8 cellular contexts compared by ENCODE assay signal in genomic region chr6:39166189-39166917, GRCh38. TPM values are rescaled to one million over a fixed set of nuclear protein-coding genes. Genes with fewer than 3 reads are reported as not detected.
DNase-seq lines count a peak whose midpoint lies in the region; ATAC-seq, FAIRE-seq and TF ChIP-seq lines count a peak whose summit lies in the region.

No MANE protein-coding gene starts in this region.

- peak overlapping the region; percentile 41; the same call in 2 of the 3 replicates for H3K4me2 ChIP-seq in A549

- TF ChIP-seq EP300 in A549 (IDR thresholded peaks at IDR 0.05), result no peak

- no peak for TF ChIP-seq POLR2A in A549 (IDR thresholded peaks at IDR 0.05; ENCODE audit: low read length)

- H3K4me1 ChIP-seq in A549 (peaks cover 9% of the 10 kb centered on the region; the same call in 2 of the 3 replicates), heart right ventricle (peaks cover 0 to 4% (median 0%) of the 10 kb centered on the region in 9 donors)

- TF ChIP-seq CTCF in A549 (IDR thresholded peaks at IDR 0.05) (peak; percentile 73), heart right ventricle (IDR thresholded peaks at IDR 0.05) (peak; percentile 53 to 95 (median 86))

- peak; percentile 61 to 68 for DNase-seq in A549 (ENCODE audit: low read depth in 1 of 2, low spot score in 1 of 2)
- DNase-seq in GM19238 (ENCODE audit: insufficient read length, low spot score), result peak; percentile 79
- DNase-seq in NCI-H1105 (lab: John Stamatoyannopoulos, UW), result peak; percentile 78
- DNase-seq in SKM-1 treated with dmso at 0.1 percent for 144 hours (lab: John Stamatoyannopoulos, UW; ENCODE audit: unreplicated experiment), result peak; percentile 64
- peak; percentile 88 for DNase-seq in activated naive CD8-positive, alpha-beta T cell treated with anti-CD3 and anti-CD28 coated beads, Interleukin-2, amount 10 ng/mL, durations not matched to agents 7 days and 5 days
- peak; percentile 58 to 81 for DNase-seq in heart right ventricle
- peak; percentile 33 for DNase-seq in putamen (ENCODE audit: low spot score)

- H3K36me3 ChIP-seq in heart right ventricle, result no peaks in the 10 kb centered on the region

- no peaks in the 10 kb centered on the region for H3K9me3 Mint-ChIP-seq in activated naive CD8-positive, alpha-beta T cell treated with anti-CD3 and anti-CD28 coated beads, Interleukin-2, amount 10 ng/mL, durations not matched to agents 7 days and 5 days

- no peak overlapping the region for H3K4me3 ChIP-seq in A549
- no peak overlapping the region for H3K4me3 ChIP-seq in heart right ventricle

- ATAC-seq in A549 (peak; percentile 93 to 98), heart right ventricle (peak; percentile 58 to 87 (median 76)), HG03097 (IDR thresholded peaks at IDR 0.05; ENCODE audit: low FRiP score, unreplicated experiment) (no peak)
- peak; percentile 93 for ATAC-seq in activated naive CD8-positive, alpha-beta T cell treated with anti-CD3 and anti-CD28 coated beads, Interleukin-2, amount 10 ng/mL, durations not matched to agents 7 days and 5 days (ENCODE audit: low read depth)

- POLR2A ChIA-PET in A549 (lab: Yijun Ruan, JAX), result no interaction called here
- POLR2A ChIA-PET in activated naive CD8-positive, alpha-beta T cell treated with anti-CD3 and anti-CD28 coated beads, Interleukin-2, amount 10 ng/mL, durations not matched to agents 7 days and 5 days (lab: Charles Lee), result interaction anchor here (1.8 kb wide), 1 partner anchor 137 kb away, joined by 7 read pairs; no protein-coding TSS in a partner anchor

- intact Hi-C loops in heart right ventricle (cut with DNase I), result loop anchor here (2.0 to 5.0 kb wide), 4 partner anchors 136 to 294 kb away; no protein-coding TSS in a partner anchor

- H3K27ac Mint-ChIP-seq in activated naive CD8-positive, alpha-beta T cell treated with anti-CD3 and anti-CD28 coated beads, Interleukin-2, amount 10 ng/mL, durations not matched to agents 7 days and 5 days, result no peak overlapping the region

- peaks cover 0 to 29% (median 10%) of the 10 kb centered on the region in 7 donors for H3K27me3 ChIP-seq in heart right ventricle

- no peak for FAIRE-seq in A549 (lab: Jason Lieb, UNC)

- H3K36me3 Mint-ChIP-seq in activated naive CD8-positive, alpha-beta T cell treated with anti-CD3 and anti-CD28 coated beads, Interleukin-2, amount 10 ng/mL, durations not matched to agents 7 days and 5 days, result no peaks in the 10 kb centered on the region

- no peak overlapping the region for H3K27ac ChIP-seq in A549
- H3K27ac ChIP-seq in heart right ventricle, result no peak overlapping the region

- H3K4me1 Mint-ChIP-seq in activated naive CD8-positive, alpha-beta T cell treated with anti-CD3 and anti-CD28 coated beads, Interleukin-2, amount 10 ng/mL, durations not matched to agents 7 days and 5 days, result peaks cover 7% of the 10 kb centered on the region

- no peak overlapping the region for H3K4me3 Mint-ChIP-seq in activated naive CD8-positive, alpha-beta T cell treated with anti-CD3 and anti-CD28 coated beads, Interleukin-2, amount 10 ng/mL, durations not matched to agents 7 days and 5 days

- 30% methylated on average over 14 of the region's 20 CpGs for WGBS in A549 (ENCODE audit: missing lambda C conversion rate)
- WGBS in heart right ventricle, 2 donors, result 26 to 29% methylated on average over 20 of the region's 20 CpGs

- CTCF ChIA-PET in A549 (lab: Yijun Ruan, JAX), result interaction anchor here (0.7 to 9.5 kb wide), 18 partner anchors 9 to 294 kb away, joined by 3 to 171 read pairs (median 5); partner anchors contain the start of gene KCNK17

- TF ChIP-seq RAD21 in A549 (conservative IDR thresholded peaks at IDR 0.05 in 1 of 2, IDR thresholded peaks at IDR 0.05 in 1 of 2), result peak; percentile 88 to 94

- H3K27me3 Mint-ChIP-seq in activated naive CD8-positive, alpha-beta T cell treated with anti-CD3 and anti-CD28 coated beads, Interleukin-2, amount 10 ng/mL, durations not matched to agents 7 days and 5 days, result peaks cover 2% of the 10 kb centered on the region

- H3K9me3 ChIP-seq in A549 (0 out of 3 replicates have a peak, but pooled peaks cover 4% of the 10 kb centered on the region), heart right ventricle (peaks cover 0 to 6% (median 0%) of the 10 kb centered on the region in 11 donors)

TF ChIP-seq in A549, 52 proteins besides CTCF, POLR2A, EP300 and RAD21:
- TF ChIP-seq E2F6 (IDR thresholded peaks at IDR 0.05; ENCODE audit: borderline replicate concordance, low read depth) (peak; percentile 77), EHF (CRISPR knock-in tag; IDR thresholded peaks at IDR 0.05) (no peak), SMC3 (IDR thresholded peaks at IDR 0.05) (peak; percentile 96), MAX (IDR thresholded peaks at IDR 0.05) (peak; percentile 70; the same call in 1 of the 2 replicates)

RNA-seq across cellular contexts. Expression of gene SAYSD1, which starts 51.4 kb away (rescaled TPM):
- polyA plus RNA-seq in A549 (2011; rRNA removed), result 12.5 and 15.6 TPM in 2 replicates
- polyA plus RNA-seq in A549 (2012; cell fraction: cytosol; rRNA removed), result 6.5 and 6.6 TPM in 2 replicates
- polyA plus RNA-seq in A549 (2012; cell fraction: nucleus; rRNA removed), result 2.8 and 5.4 TPM in 2 replicates
- 7.3 to 8.1 TPM (median 8.0 TPM) in 3 replicates for polyA plus RNA-seq in A549 (2017; fragmentation: RNase III; extraction: RNeasy Plus Mini Kit Qiagen cat#74134 plus additional on column Dnase treatment)
- polyA minus RNA-seq in A549 (2011; rRNA and poly(A)+ RNA removed), result 9.0 and 10.4 TPM in 2 replicates
- total RNA-seq in activated naive CD8-positive, alpha-beta T cell treated with anti-CD3 and anti-CD28 coated beads, Interleukin-2, amount 10 ng/mL, durations not matched to agents 7 days and 5 days, result 10 to 100 TPM; 13.4 to 14.2 TPM
- total RNA-seq in heart right ventricle, result 10 to 100 TPM in 1 of 10 donors, 1 to 10 TPM in 9; 6.4 to 10.4 (median 8.9) TPM
- polyA plus RNA-seq in heart right ventricle, result 10 to 100 TPM in 1 of 2 donors, 1 to 10 TPM in 1; 7.3 to 11.5 TPM

Comparison
In these comparisons a context has a peak if more than half of its experiments do, and no peak if none do; other contexts are left out.
1. DNase-seq: peak in every context shown above with its lines; median percentile 88 in activated naive CD8-positive, alpha-beta T cell treated with anti-CD3 and anti-CD28 coated beads, Interleukin-2, amount 10 ng/mL, durations not matched to agents 7 days and 5 days; 79 in GM19238; 78 in NCI-H1105; 70 in heart right ventricle; 64 in A549; 64 in SKM-1 treated with dmso at 0.1 percent for 144 hours; 33 in putamen.